ENCODE assay signal across 8 cellular contexts in genomic region chr7:154744226-154744860, GRCh38.
A peak's percentile ranks its signal among the peaks of the same experiment; 100 is the strongest.
DNase-seq lines count a peak whose midpoint lies in the region; ATAC-seq and TF ChIP-seq lines count a peak whose summit lies in the region.

No MANE protein-coding gene starts in this region.

- CTCF ChIA-PET in AG04449 (lab: Yijun Ruan, JAX), result no interaction called here

- POLR2A ChIA-PET in AG04449 (lab: Yijun Ruan, JAX), result no interaction called here

- TF ChIP-seq CTCF in AG04449 (IDR thresholded peaks at IDR 0.05; ENCODE audit: insufficient read depth, low read length, missing control alignments) (peak; percentile 13), GM12875 (IDR thresholded peaks at IDR 0.05; ENCODE audit: borderline replicate concordance, insufficient read depth, low read depth, low read length) (peak; percentile 92)

- peak overlapping the region; percentile 66 for H3K27ac ChIP-seq in substantia nigra (ENCODE audit: low read depth, low read length, poor library complexity, severe bottlenecking)

- ATAC-seq in HG02870 (IDR thresholded peaks at IDR 0.05; ENCODE audit: unreplicated experiment), result no peak

- H3K4me3 ChIP-seq in AG04449 (ENCODE audit: low read depth, low read length) (no peak overlapping the region), GM12875 (ENCODE audit: low read depth, low read length) (no peak overlapping the region)

- no peak for DNase-seq in AG04449 (ENCODE audit: low read depth, low spot score)
- peak; percentile 41 for DNase-seq in LoVo (ENCODE audit: low spot score)
- DNase-seq in activated CD8-positive, alpha-beta memory T cell treated with anti-CD3 and anti-CD28 coated beads, Interleukin-2, amount 50 U/mL, for 48 hours, result peak; percentile 78
- peak; percentile 37 for DNase-seq in iPS-NIHi7 (ENCODE audit: extremely low spot score)
- peak in 44 of 49 donors; percentile 6 to 78 (median 49) for DNase-seq in substantia nigra (lab: John Stamatoyannopoulos, UW)
- DNase-seq in A172 (ENCODE audit: low spot score), result no peak

Comparison
In these comparisons a context has a peak if more than half of its experiments do, and no peak if none do; other contexts are left out.
1. DNase-seq: peak in LoVo (single experiment), activated CD8-positive, alpha-beta memory T cell treated with anti-CD3 and anti-CD28 coated beads, Interleukin-2, amount 50 U/mL, for 48 hours (single experiment), iPS-NIHi7 (single experiment) and substantia nigra (44 of 49); none in AG04449 (single experiment) and A172 (single experiment).